Comparison of ENCODE assay signal across 1 cellular context in genomic region chr19:5789201-5789795, GRCh38.
TF ChIP-seq lines count a peak whose summit lies in the region.

No MANE protein-coding gene starts in this region.

TF ChIP-seq in HCT116, 20 proteins besides CTCF, POLR2A, EP300 and RAD21 (continued from another document):
- TF ChIP-seq REST (IDR thresholded peaks at IDR 0.05; ENCODE audit: low read depth) (no peak), SP1 (IDR thresholded peaks at IDR 0.05; ENCODE audit: low read depth) (no peak), TCF7L2 (IDR thresholded peaks at IDR 0.05; ENCODE audit: borderline replicate concordance, extremely low read depth, insufficient read depth, insufficient read length) (no peak), ELF1 (IDR thresholded peaks at IDR 0.05; ENCODE audit: borderline replicate concordance, low read depth) (no peak), ZNF274 (IDR thresholded peaks at IDR 0.05; ENCODE audit: low read depth, low read length) (no peak), ATF3 (IDR thresholded peaks at IDR 0.05) (no peak), EZH2 (IDR thresholded peaks at IDR 0.05) (no peak), EGR1 (IDR thresholded peaks at IDR 0.05; ENCODE audit: low read depth) (no peak), MAX (IDR thresholded peaks at IDR 0.05) (no peak), SIN3A (IDR thresholded peaks at IDR 0.05; ENCODE audit: low read depth) (no peak), POLR2AphosphoS5 (IDR thresholded peaks at IDR 0.05; ENCODE audit: low read depth, low read length) (no peak), SRF (IDR thresholded peaks at IDR 0.05; ENCODE audit: low read depth) (no peak), FOSL1 (IDR thresholded peaks at IDR 0.05; ENCODE audit: low read depth) (no peak), EZH2phosphoT487 (IDR thresholded peaks at IDR 0.05; ENCODE audit: borderline replicate concordance) (no peak)
